In the genomic region with DNA sequence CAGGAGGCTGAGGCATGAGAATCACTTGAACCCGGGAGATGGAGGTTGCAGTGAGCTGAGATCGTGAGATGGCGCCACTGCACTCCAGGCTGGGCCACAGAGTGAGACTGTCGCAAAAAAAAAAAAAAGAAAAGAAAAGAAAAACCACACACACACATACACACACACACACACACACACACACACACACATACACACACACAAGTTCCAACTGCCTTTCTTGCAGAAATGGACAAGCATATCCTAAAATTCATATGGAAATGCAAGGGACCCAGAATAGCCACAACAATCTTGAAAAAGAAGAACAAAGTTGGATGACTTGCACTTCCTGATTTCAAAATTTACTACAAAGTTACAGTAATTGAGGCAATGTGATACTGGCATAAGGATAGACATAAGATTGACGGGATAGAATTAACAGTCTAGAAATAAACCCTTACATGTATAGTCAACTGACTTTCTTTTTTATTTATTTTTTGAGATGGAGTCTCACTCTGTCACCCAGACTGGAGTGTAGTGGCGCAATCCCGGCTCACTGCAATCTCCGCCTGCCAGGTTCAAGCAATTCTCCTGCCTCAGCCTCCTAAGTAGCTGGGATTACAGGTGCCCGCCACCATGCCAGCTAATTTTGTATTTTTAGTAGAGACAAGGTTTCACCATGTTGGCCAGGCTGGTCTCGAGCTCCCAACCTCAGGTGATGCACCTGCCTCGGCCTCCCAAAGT, we compare ENCODE assay signal across 1 cellular context. TPM values are rescaled to one million over a fixed set of nuclear protein-coding genes. Genes with fewer than 3 reads are reported as not detected.
"Had no signal": no experiment of that assay in that cellular context is flagged by ENCODE, and none has a peak within 500 bp of the region (broad histone marks: within the 10 kb centered on the region; RNA-seq: fewer than 3 reads in every experiment).

No MANE protein-coding gene starts in this region.

RNA-seq across cellular contexts. Expression of a gene that starts 30.6 kb away (rescaled TPM):
- polyA plus RNA-seq: aorta had no signal
